ENCODE assay signal across 25 cellular contexts in the genomic region with DNA sequence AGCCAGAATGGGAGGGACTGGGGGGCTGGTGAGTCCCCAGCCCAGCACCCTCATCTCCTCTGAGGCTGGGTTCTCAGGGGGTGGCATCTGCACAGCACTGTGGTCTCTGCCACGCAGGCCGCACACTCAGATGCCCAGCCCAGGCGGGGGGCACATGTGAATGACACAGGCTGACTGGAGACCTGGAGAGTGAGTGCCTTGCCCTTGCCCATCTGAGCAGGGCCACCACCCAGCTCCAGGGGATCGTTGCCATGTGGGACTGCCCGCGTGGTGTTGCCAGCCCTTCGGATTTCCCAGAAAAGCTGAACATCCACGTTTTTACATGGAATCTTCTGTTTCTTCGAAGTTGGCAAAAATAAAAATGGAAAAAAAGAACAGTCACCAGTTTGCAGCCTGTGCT.
"Had no signal": no experiment of that assay in that cellular context is flagged by ENCODE, and none has a peak within 500 bp of the region (broad histone marks: within the 10 kb centered on the region; RNA-seq: fewer than 3 reads in every experiment).

No MANE protein-coding gene starts in this region.

- H3K4me1 ChIP-seq: left lung, parathyroid adenoma had no signal

- H3K36me3 ChIP-seq: esophagus squamous epithelium, heart right ventricle, left lung, lower lobe of right lung, right lobe of liver, stomach, tibial nerve, vagina had no signal

- H3K27ac ChIP-seq: esophagus squamous epithelium, left lung, lower lobe of right lung, parathyroid adenoma, right lobe of liver, testis, tibial nerve, vagina had no signal

- H3K27me3 ChIP-seq: esophagus squamous epithelium, heart right ventricle, left lung, right lobe of liver, stomach, testis, tibial nerve, vagina had no signal

- H3K9me3 ChIP-seq: esophagus squamous epithelium, heart right ventricle, left lung, lower lobe of right lung, right lobe of liver, stomach, testis, tibial nerve, vagina had no signal

- H3K4me2 ChIP-seq: smooth muscle cell had no signal

- H2AFZ ChIP-seq: parathyroid adenoma had no signal

- H3K79me2 ChIP-seq: parathyroid adenoma had no signal

- H3K9ac ChIP-seq: parathyroid adenoma had no signal

- DNase-seq: dermis blood vessel endothelial cell; effector memory CD8-positive, alpha-beta T cell; erythroblast; esophagus squamous epithelium; foreskin melanocyte; glutamatergic neuron; heart right ventricle; hippocampal formation; left cardiac atrium; left lung; lower lobe of right lung; natural killer cell; occipital lobe; right lobe of liver; stimulated activated CD4-positive, alpha-beta T cell treated with anti-CD3 and anti-CD28 coated beads, Interleukin-2, amount 100 ng/mL, for 24 hours; stimulated activated CD4-positive, alpha-beta T cell treated with anti-CD3 and anti-CD28 coated beads, Interleukin-4, amount 100 ng/mL, for 24 hours; stimulated activated naive CD4-positive, alpha-beta T cell treated with Interleukin-2 at 50 U/mL for 16 hours; stomach; testis had no signal

- H3K4me3 ChIP-seq: coronary artery, esophagus squamous epithelium, heart right ventricle, left lung, lower lobe of right lung, right lobe of liver, smooth muscle cell, stomach, testis, tibial nerve, vagina had no signal

- ATAC-seq: effector memory CD8-positive, alpha-beta T cell; heart right ventricle; left cardiac atrium; left lung; lower lobe of right lung; natural killer cell; right lobe of liver; stimulated activated effector memory CD8-positive, alpha-beta T cell treated with anti-CD3 and anti-CD28 coated beads, Interleukin-12 subunit alpha, Interleukin-12 subunit beta, amount 100 ng/mL, for 72 hours had no signal
